In the genomic region with DNA sequence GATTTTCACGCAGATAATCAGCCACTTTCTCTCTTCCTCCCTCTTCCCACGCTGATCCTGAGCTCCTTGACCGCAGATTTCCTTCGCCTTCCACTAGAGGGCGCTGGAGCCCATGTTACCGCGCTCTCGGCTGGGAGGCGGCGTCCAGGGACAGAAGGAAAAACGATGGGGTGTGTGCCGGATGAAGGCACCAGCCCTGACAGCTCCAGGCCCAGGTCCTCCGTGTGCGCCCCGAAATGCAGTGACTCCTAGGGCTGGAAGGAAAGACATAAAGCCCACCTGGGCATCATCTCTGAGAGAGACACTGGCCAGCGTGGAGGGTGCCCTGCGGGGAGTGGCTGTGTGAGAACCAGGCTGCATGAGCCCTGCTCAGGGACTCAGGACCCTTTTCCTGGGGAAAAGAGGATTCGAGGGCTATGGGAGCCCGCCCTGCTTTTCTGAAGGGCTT, we compare ENCODE assay signal across 8 cellular contexts. TPM values are rescaled to one million over a fixed set of nuclear protein-coding genes. Genes with fewer than 3 reads are reported as not detected.
DNase-seq lines count a peak whose midpoint lies in the region; ATAC-seq and TF ChIP-seq lines count a peak whose summit lies in the region.

No MANE protein-coding gene starts in this region.

- no peaks in the 10 kb centered on the region for H3K9me3 Mint-ChIP-seq in T-cell
- no peaks in the 10 kb centered on the region for H3K9me3 Mint-ChIP-seq in immature natural killer cell

- POLR2A ChIA-PET in T-cell (lab: Charles Lee) = no interaction called here

- H3K4me1 ChIP-seq in spleen = peaks cover 4 to 11% (median 7%) of the 10 kb centered on the region in 6 donors

- peak overlapping the region in 1 of 8 donors; percentile 32 for H3K4me3 ChIP-seq in spleen

- H3K36me3 Mint-ChIP-seq in T-cell (no peaks in the 10 kb centered on the region), immature natural killer cell (no peaks in the 10 kb centered on the region)

- H3K4me3 Mint-ChIP-seq in T-cell (no peak overlapping the region), immature natural killer cell (no peak overlapping the region)

- no peak overlapping the region for H3K27ac ChIP-seq in spleen

- TF ChIP-seq CTCF in spleen (IDR thresholded peaks at IDR 0.05 in 8 of 11, conservative IDR thresholded peaks at IDR 0.05 in 3 of 11) = peak; percentile 37 to 88 (median 76)

- no peak for TF ChIP-seq POLR2A in spleen (IDR thresholded peaks at IDR 0.05)

- intact Hi-C loops in spleen (cut with DNase I; ENCODE audit: low total_unique reads) = loop anchor here (10.0 kb wide), 1 partner anchor 1073 kb away; no protein-coding TSS in a partner anchor

- H3K27ac Mint-ChIP-seq in T-cell (no peak overlapping the region), immature natural killer cell (no peak overlapping the region)

- 10 to 15% (median 14%) methylated on average over 19 of the region's 19 CpGs for WGBS in spleen, 5 donors

- peaks cover 0 to 32% (median under 1%) of the 10 kb centered on the region in 7 donors for H3K27me3 ChIP-seq in spleen (replicated peaks in 1 of 7)

- in situ Hi-C loops in T47D (cut with HindIII; ENCODE audit: low pct_unique_long_range_greater_than_20kb, low sequenced_read_pairs) = no loop called here

- H3K4me1 Mint-ChIP-seq in T-cell (peaks cover 5 to 7% (median 6%) of the 10 kb centered on the region in 3 donors), immature natural killer cell (peaks cover 3 to 7% of the 10 kb centered on the region in 2 donors)

- H3K27me3 Mint-ChIP-seq in T-cell = peaks cover 30 to 32% of the 10 kb centered on the region in 2 donors
- H3K27me3 Mint-ChIP-seq in immature natural killer cell (ENCODE audit: low read depth in 3 of 3) = peaks cover 5 to 6% (median 6%) of the 10 kb centered on the region in 3 donors

- CTCF ChIA-PET in T-cell (lab: Charles Lee) = interaction anchor here (0.6 to 1.6 kb wide), 12 partner anchors 9 to 1882 kb away, joined by 3 to 6 read pairs (median 3); no protein-coding TSS in a partner anchor

- DNase-seq in EH (ENCODE audit: low read depth) = peak; percentile 68
- peak; percentile 48 for DNase-seq in HCEC 1CT
- peak; percentile 80 for DNase-seq in NCI-H146 (lab: John Stamatoyannopoulos, UW)
- DNase-seq in T-cell = peak in 24 of 34 experiments; percentile 4 to 41 (median 14)
- peak; percentile 62 to 69 for DNase-seq in T47D (ENCODE audit: low read depth in 1 of 2, low spot score in 1 of 2)
- peak in 2 of 3 donors; percentile 11 to 26 for DNase-seq in immature natural killer cell
- DNase-seq in spleen = peak; percentile 83
- no peak for DNase-seq in epidermal melanocyte (ENCODE audit: insufficient read length, low spot score)

- no peaks in the 10 kb centered on the region for H3K36me3 ChIP-seq in spleen

- ATAC-seq in T-cell (replicated peaks in 1 of 4) = peak in 2 of 4 experiments; percentile 35 to 44

- no peaks in the 10 kb centered on the region for H3K9me3 ChIP-seq in spleen

RNA-seq across cellular contexts. Expression of a gene that starts 44.9 kb away (rescaled TPM):
- total RNA-seq in T-cell = 1 to 10 TPM in 1 of 5 donors, under 1 TPM in 4; 0.66 to 1.8 (median 0.69) TPM
- polyA plus RNA-seq in immature natural killer cell = under 1 TPM in 1 of 3 donors, not detected in 2; 0.67 TPM
- total RNA-seq in spleen = under 1 TPM in 6 of 7 donors, not detected in 1; 0.10 to 0.85 (median 0.46) TPM
- polyA plus RNA-seq in spleen = under 1 TPM; 0.26 to 0.35 (median 0.27) TPM
